22 cellular contexts compared by ENCODE assay signal in the genomic region with DNA sequence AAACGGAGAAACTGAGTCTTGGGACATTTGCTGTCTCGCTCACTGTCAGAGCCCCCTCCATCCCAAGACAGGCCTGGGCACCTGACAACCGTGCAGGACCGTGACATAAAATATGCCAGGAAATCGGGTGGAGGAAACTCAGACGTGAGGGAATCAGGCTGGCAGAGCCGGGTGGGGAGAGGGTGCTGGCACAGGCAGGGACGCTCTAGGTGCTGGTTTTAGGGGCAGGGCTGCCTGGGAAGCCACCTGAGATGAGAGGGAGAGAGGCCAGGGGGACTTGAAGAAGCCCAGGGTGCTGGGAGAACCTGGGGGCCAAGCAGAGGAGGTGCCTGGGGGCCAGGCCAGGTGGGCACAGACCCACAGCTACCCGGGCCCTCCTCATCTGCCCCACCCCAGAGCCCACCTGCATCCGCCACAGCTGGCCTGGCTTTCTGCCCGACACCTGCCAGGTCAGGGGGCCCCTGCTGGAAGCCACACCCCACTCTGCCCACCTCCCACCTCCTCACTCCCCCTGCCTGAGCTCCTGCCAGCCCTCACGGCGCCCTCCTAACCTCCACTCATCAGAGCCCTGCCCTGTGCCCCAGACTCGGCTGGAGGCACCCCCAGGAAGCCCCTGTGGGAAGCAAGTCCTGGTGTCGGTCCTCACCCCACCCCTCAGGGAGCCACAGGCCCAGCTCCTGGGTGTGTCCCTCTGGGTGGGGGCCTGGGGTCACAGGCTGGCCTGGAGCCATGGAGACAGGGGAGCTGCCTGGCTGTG. TPM values are rescaled to one million over a fixed set of nuclear protein-coding genes. Genes with fewer than 3 reads are reported as not detected.
DNase-seq lines count a peak whose midpoint lies in the region; ATAC-seq and TF ChIP-seq lines count a peak whose summit lies in the region.
"Had no signal": no experiment of that assay in that cellular context is flagged by ENCODE, and none has a peak within 500 bp of the region (broad histone marks: within the 10 kb centered on the region; RNA-seq: fewer than 3 reads in every experiment).

No MANE protein-coding gene starts in this region.

- H2AFZ ChIP-seq in trophoblast cell (ENCODE audit: insufficient read depth, low read length, poor library complexity): no peak overlapping the region

- no peak for TF ChIP-seq POLR2A in Peyer's patch (IDR thresholded peaks at IDR 0.05)

- no peaks in the 10 kb centered on the region for H3K79me2 ChIP-seq in trophoblast cell (ENCODE audit: control insufficient read depth, insufficient read depth, low read length, poor library complexity)

- no peak overlapping the region for H2AK5ac ChIP-seq in trophoblast cell (ENCODE audit: low read length)

- TF ChIP-seq CTCF in Peyer's patch (IDR thresholded peaks at IDR 0.05) (no peak), GM13976 (IDR thresholded peaks at IDR 0.05; ENCODE audit: borderline replicate concordance, control extremely low read depth, extremely low read depth, insufficient read depth, missing control alignments) (no peak)

- H3K4me3 ChIP-seq in Peyer's patch (no peak overlapping the region), trophoblast cell (ENCODE audit: low read depth, low read length) (no peak overlapping the region)
- H3K4me3 ChIP-seq: breast epithelium, spleen, testis had no signal

- DNase-seq in activated gamma-delta T cell treated with Interleukin-2 at 50 U/mL for 16 hours (peak; percentile 3), activated gamma-delta T cell (lab: John Stamatoyannopoulos, UW) (no peak), Peyer's patch (peak in 2 of 3 donors; percentile 25 to 48), mucosa of gallbladder (ENCODE audit: low spot score) (peak; percentile 9), GM19240 (ENCODE audit: insufficient read length, low spot score) (no peak), GM13976 (ENCODE audit: low spot score) (no peak), trophoblast cell (no peak)
- DNase-seq: ACHN; activated naive CD8-positive, alpha-beta T cell treated with anti-CD3 and anti-CD28 coated beads for 36 hours; CD4-positive, alpha-beta memory T cell; foreskin melanocyte; SW 1271; testis had no signal

- no peak overlapping the region for H2BK5ac ChIP-seq in trophoblast cell (ENCODE audit: low read depth, low read length, poor library complexity)

- no peak overlapping the region for H4K8ac ChIP-seq in trophoblast cell (ENCODE audit: low read depth, low read length)

- ATAC-seq in HG02885 (IDR thresholded peaks at IDR 0.05; ENCODE audit: poor library complexity, unreplicated experiment): no peak

- no peaks in the 10 kb centered on the region for H3K4me1 ChIP-seq in Peyer's patch
- no peaks in the 10 kb centered on the region for H3K4me1 ChIP-seq in trophoblast cell (ENCODE audit: control insufficient read depth in 1 of 2, insufficient read depth in 2 of 2, low read length in 2 of 2)
- H3K4me1 ChIP-seq: breast epithelium, spleen, testis had no signal

- no peak overlapping the region for H3K4ac ChIP-seq in trophoblast cell (ENCODE audit: low read depth, low read length)

- H2BK12ac ChIP-seq in trophoblast cell (ENCODE audit: low read length): no peak overlapping the region

- H3K18ac ChIP-seq in trophoblast cell (ENCODE audit: low read length): no peak overlapping the region

- H3K14ac ChIP-seq in trophoblast cell (ENCODE audit: low read length): no peak overlapping the region

- no CpG with 5 or more reads among the region's 15 CpGs for WGBS in trophoblast cell (ENCODE audit: extremely low coverage, insufficient coverage, insufficient read length)

- H2BK120ac ChIP-seq in trophoblast cell (ENCODE audit: insufficient read depth, low read length, poor library complexity): no peak overlapping the region

- in situ Hi-C loops in GM13976 (cut with MboI; ENCODE audit: low sequenced_read_pairs, unreplicated experiment): loop anchor here (25.0 kb wide), 1 partner anchor 93 kb away; the partner anchor contains the start of gene MUC6

- no peak overlapping the region for H3K27ac ChIP-seq in Peyer's patch
- H3K27ac ChIP-seq in trophoblast cell (ENCODE audit: low read depth, low read length): no peak overlapping the region
- H3K27ac ChIP-seq: breast epithelium, KMS-11, spleen, testis had no signal

- no peak overlapping the region for H3K4me2 ChIP-seq in trophoblast cell (ENCODE audit: low read length)
- H3K4me2 ChIP-seq: KMS-11 had no signal

- no peak overlapping the region for H4K12ac ChIP-seq in trophoblast cell (ENCODE audit: low read depth, low read length)

- no peaks in the 10 kb centered on the region for H3K36me3 ChIP-seq in Peyer's patch
- no peaks in the 10 kb centered on the region for H3K36me3 ChIP-seq in trophoblast cell (ENCODE audit: control insufficient read depth in 1 of 2, insufficient read depth in 2 of 2, low read length in 2 of 2)
- H3K36me3 ChIP-seq: breast epithelium, spleen had no signal

- H3K9me3 ChIP-seq in Peyer's patch: peaks cover 0 to 7% (median 3%) of the 10 kb centered on the region in 4 donors
- H3K9me3 ChIP-seq in trophoblast cell (ENCODE audit: insufficient read depth, low read depth, low read length): peaks cover 52% of the 10 kb centered on the region
- H3K9me3 ChIP-seq: testis had no signal

- no peak overlapping the region for H3K23ac ChIP-seq in trophoblast cell (ENCODE audit: low read length)

- no peak overlapping the region for H4K91ac ChIP-seq in trophoblast cell (ENCODE audit: low read depth, low read length)

- no peaks in the 10 kb centered on the region for H3K79me1 ChIP-seq in trophoblast cell (ENCODE audit: low read length)

- no peaks in the 10 kb centered on the region for H3K27me3 ChIP-seq in Peyer's patch
- no peaks in the 10 kb centered on the region for H3K27me3 ChIP-seq in trophoblast cell (ENCODE audit: insufficient read depth, low read length)
- H3K27me3 ChIP-seq: testis had no signal

- H3K9ac ChIP-seq in trophoblast cell (ENCODE audit: low read length): no peak overlapping the region
- H3K9ac ChIP-seq: KMS-11 had no signal

RNA-seq across cellular contexts. Expression of gene MUC5AC, which starts 27.3 kb away (rescaled TPM):
- total RNA-seq in Peyer's patch (not detected), mucosa of gallbladder (18.6 TPM)
- not detected in 2 replicates for polyA plus RNA-seq in trophoblast cell (2013)
- total RNA-seq: activated naive CD8-positive, alpha-beta T cell treated with anti-CD3 and anti-CD28 coated beads for 36 hours; breast epithelium; CD4-positive, alpha-beta memory T cell; Daoy; epithelial cell of proximal tubule; H4; mesenteric fat pad; spleen had no signal
- polyA plus RNA-seq: CD4-positive, alpha-beta memory T cell; neural cell had no signal

RNA-seq across cellular contexts. Expression of gene MUC2, which starts 55.8 kb away (rescaled TPM):
- 1,000 to 10,000 TPM in 2 of 4 donors, 100 to 1,000 TPM in 2; 817 to 1,165 (median 1,010) TPM for total RNA-seq in Peyer's patch
- 0.26 TPM for total RNA-seq in mucosa of gallbladder
- 0.01 TPM in 2 replicates for polyA plus RNA-seq in trophoblast cell (2013)
- total RNA-seq: activated naive CD8-positive, alpha-beta T cell treated with anti-CD3 and anti-CD28 coated beads for 36 hours; CD4-positive, alpha-beta memory T cell; Daoy; epithelial cell of proximal tubule; H4 had no signal
- polyA plus RNA-seq: CD4-positive, alpha-beta memory T cell; neural cell had no signal

Comparison
In these comparisons a context has a peak if more than half of its experiments do, and no peak if none do; other contexts are left out.
1. DNase-seq: peak in activated gamma-delta T cell treated with Interleukin-2 at 50 U/mL for 16 hours (single experiment), Peyer's patch (2 of 3) and mucosa of gallbladder (single experiment); none in activated gamma-delta T cell (single experiment), GM19240 (single experiment), GM13976 (single experiment) and trophoblast cell (0 of 2).
2. RNA of gene MUC5AC, which starts 27.3 kb away (total RNA-seq): 18.6 TPM in mucosa of gallbladder (single experiment); not detected in Peyer's patch; every median in the first group is over 10 times any median in the second.
3. RNA of gene MUC2, which starts 55.8 kb away (total RNA-seq): 817 to 1,165 TPM in Peyer's patch; 0.26 TPM in mucosa of gallbladder (single experiment); every median in the first group is over 100 times any median in the second.